ENCODE assay signal across 18 cellular contexts in the genomic region with DNA sequence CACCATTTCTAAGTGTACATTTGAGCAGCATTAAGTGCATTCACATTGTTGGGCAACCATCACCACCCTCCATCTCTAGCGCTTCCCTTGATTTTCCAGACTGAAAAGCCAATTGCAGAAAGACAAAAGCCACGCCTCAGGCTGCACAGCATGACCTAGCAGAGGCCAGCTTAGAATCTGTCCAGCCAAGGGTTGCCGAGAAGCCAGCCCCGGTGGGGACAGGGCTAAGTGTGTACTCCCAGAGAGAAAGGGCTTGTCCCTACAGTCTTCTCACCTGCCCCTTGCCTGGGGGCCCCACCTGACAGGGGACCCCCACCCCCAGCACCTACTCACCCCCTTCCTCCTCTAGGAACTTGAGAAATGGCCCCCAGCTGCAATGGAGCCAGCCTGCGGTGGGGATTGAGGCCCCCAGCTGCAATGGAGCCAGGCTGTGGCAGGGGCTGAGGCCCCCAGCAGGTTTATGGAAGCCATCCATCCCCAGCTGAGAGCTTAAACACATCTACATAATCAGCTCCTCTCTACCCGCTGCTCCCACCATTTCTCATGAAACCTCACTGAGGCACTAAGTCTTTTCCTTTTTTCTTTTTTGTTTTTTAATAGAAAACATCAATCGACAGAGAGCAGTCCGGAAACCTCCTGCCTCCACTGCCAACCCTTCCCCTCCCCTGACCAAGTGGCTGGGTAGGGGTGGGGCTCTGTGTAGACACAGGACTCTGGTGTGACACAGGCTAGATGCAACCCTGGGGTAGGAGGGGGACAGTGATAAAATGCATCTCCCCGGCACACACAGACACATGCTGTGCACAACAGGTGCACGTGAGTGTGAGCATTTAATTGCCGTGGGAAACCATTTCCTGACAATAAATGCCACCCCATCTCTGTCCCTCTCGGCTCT.
"Had no signal": no experiment of that assay in that cellular context is flagged by ENCODE, and none has a peak within 500 bp of the region (broad histone marks: within the 10 kb centered on the region; RNA-seq: fewer than 3 reads in every experiment).

No MANE protein-coding gene starts in this region.

- H3K36me3 ChIP-seq: ascending aorta, colonic mucosa, gastroesophageal sphincter, heart left ventricle, lower lobe of right lung, spleen, thoracic aorta, upper lobe of left lung had no signal

- H3K4me3 ChIP-seq: ascending aorta, colonic mucosa, gastroesophageal sphincter, heart left ventricle, lower lobe of right lung, spleen, thoracic aorta, upper lobe of left lung had no signal

- ATAC-seq: activated CD8-positive, alpha-beta T cell treated with anti-CD3 and anti-CD28 coated beads for 36 hours; esophagus mucosa; gastroesophageal sphincter; heart left ventricle; natural killer cell; stimulated activated naive B cell treated with anti-CD40 and anti-IgM and Interleukin-4, amounts not matched to agents 10 μg/mL and 1 μg/mL and 100 μg/mL, for 72 hours had no signal

- H3K9me3 ChIP-seq: colonic mucosa, lower lobe of right lung, upper lobe of left lung had no signal

- H3K27me3 ChIP-seq: ascending aorta, colonic mucosa, upper lobe of left lung had no signal

- H3K4me1 ChIP-seq: ascending aorta, colonic mucosa, gastroesophageal sphincter, heart left ventricle, lower lobe of right lung, upper lobe of left lung had no signal

- H3K27ac ChIP-seq: ascending aorta, colonic mucosa, gastroesophageal sphincter, heart left ventricle, lower lobe of right lung, spleen, thoracic aorta, upper lobe of left lung had no signal

- DNase-seq: activated B cell treated with CpG ODN at 0.5 μM for 24 hours; activated CD4-positive, alpha-beta T cell treated with anti-CD3 and anti-CD28 coated beads for 4 hours; activated CD8-positive, alpha-beta T cell treated with anti-CD3 and anti-CD28 coated beads for 36 hours; activated naive CD4-positive, alpha-beta T cell treated with anti-CD3 and anti-CD28 coated beads, Interleukin-2, amount 10 ng/mL, durations not matched to agents 7 days and 5 days; activated T-cell treated with anti-CD3 and anti-CD28 coated beads, Interleukin-2, amount 50 U/mL, for 24 hours; colonic mucosa; heart left ventricle; lower lobe of right lung; natural killer cell; nucleus accumbens; retina; spleen; stimulated activated naive B cell treated with anti-CD40 and anti-IgM and Interleukin-4, amounts not matched to agents 10 μg/mL and 1 μg/mL and 100 μg/mL, for 72 hours; upper lobe of left lung had no signal
